Comparison of ENCODE assay signal across 1 cellular context in the genomic region with DNA sequence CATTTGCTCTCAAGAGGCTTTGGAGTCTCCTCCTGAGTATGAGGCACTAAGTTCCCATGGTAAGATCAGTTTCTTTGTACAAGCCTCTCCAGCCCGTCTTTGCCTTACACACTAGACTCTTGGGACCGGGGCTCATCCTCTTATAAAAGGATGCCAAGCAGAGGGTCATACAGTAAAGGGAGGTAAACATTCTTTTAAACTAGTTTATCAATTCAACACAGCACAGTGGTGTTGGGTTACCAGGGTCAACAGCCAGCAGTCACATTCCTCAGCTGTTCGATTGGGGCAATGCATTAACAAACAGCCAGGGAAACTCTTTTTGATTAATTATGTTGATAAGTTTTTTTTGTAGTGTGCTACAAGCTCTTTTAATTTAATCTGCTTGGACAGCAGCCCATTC.
TF ChIP-seq lines count a peak whose summit lies in the region.

No MANE protein-coding gene starts in this region.

TF ChIP-seq in HepG2, 621 proteins besides CTCF, POLR2A, EP300 and RAD21 (continued from another document and continues in another):
- TF ChIP-seq SOX6 (IDR thresholded peaks at IDR 0.05) (no peak), SOX6 (CRISPR knock-in tag; IDR thresholded peaks at IDR 0.05) (0 out of 2 replicates have a peak, but pooled peaks have one; percentile 27), SOX13 (IDR thresholded peaks at IDR 0.05) (no peak), SOX13 (CRISPR knock-in tag; conservative IDR thresholded peaks at IDR 0.05 in 1 of 2, IDR thresholded peaks at IDR 0.05 in 1 of 2) (peak in 1 of 2 experiments; percentile 34; a peak in 1 of 4 replicates), ZNF546 (CRISPR knock-in tag; conservative IDR thresholded peaks at IDR 0.05) (no peak), SRY (CRISPR knock-in tag; IDR thresholded peaks at IDR 0.05) (no peak), ZNF782 (CRISPR knock-in tag; IDR thresholded peaks at IDR 0.05; ENCODE audit: borderline replicate concordance) (no peak), RXRA (CRISPR knock-in tag; IDR thresholded peaks at IDR 0.05) (no peak), NR2C2 (CRISPR knock-in tag; IDR thresholded peaks at IDR 0.05; ENCODE audit: borderline replicate concordance) (no peak), ZNF138 (CRISPR knock-in tag; IDR thresholded peaks at IDR 0.05; ENCODE audit: low read depth) (no peak), ZNF747 (CRISPR knock-in tag; IDR thresholded peaks at IDR 0.05; ENCODE audit: borderline replicate concordance) (no peak), ATAD3A (CRISPR knock-in tag; IDR thresholded peaks at IDR 0.05) (no peak), MEIS2 (CRISPR knock-in tag; IDR thresholded peaks at IDR 0.05) (no peak), SNAPC2 (CRISPR knock-in tag; IDR thresholded peaks at IDR 0.05) (no peak), NCOA5 (CRISPR knock-in tag; IDR thresholded peaks at IDR 0.05) (no peak), ZNF619 (CRISPR knock-in tag; IDR thresholded peaks at IDR 0.05) (no peak), SNAI1 (CRISPR knock-in tag; IDR thresholded peaks at IDR 0.05; ENCODE audit: borderline replicate concordance) (no peak), ZNF709 (CRISPR knock-in tag; IDR thresholded peaks at IDR 0.05) (no peak), RFXANK (CRISPR knock-in tag; IDR thresholded peaks at IDR 0.05) (no peak), ZNF879 (CRISPR knock-in tag; IDR thresholded peaks at IDR 0.05) (no peak), HHEX (CRISPR knock-in tag; IDR thresholded peaks at IDR 0.05) (peak; percentile 28; the same call in 1 of the 2 replicates), CAMTA2 (CRISPR knock-in tag; IDR thresholded peaks at IDR 0.05; ENCODE audit: borderline replicate concordance) (no peak), NFE2 (CRISPR knock-in tag; IDR thresholded peaks at IDR 0.05) (no peak)
- TF ChIP-seq, protein P1, sequence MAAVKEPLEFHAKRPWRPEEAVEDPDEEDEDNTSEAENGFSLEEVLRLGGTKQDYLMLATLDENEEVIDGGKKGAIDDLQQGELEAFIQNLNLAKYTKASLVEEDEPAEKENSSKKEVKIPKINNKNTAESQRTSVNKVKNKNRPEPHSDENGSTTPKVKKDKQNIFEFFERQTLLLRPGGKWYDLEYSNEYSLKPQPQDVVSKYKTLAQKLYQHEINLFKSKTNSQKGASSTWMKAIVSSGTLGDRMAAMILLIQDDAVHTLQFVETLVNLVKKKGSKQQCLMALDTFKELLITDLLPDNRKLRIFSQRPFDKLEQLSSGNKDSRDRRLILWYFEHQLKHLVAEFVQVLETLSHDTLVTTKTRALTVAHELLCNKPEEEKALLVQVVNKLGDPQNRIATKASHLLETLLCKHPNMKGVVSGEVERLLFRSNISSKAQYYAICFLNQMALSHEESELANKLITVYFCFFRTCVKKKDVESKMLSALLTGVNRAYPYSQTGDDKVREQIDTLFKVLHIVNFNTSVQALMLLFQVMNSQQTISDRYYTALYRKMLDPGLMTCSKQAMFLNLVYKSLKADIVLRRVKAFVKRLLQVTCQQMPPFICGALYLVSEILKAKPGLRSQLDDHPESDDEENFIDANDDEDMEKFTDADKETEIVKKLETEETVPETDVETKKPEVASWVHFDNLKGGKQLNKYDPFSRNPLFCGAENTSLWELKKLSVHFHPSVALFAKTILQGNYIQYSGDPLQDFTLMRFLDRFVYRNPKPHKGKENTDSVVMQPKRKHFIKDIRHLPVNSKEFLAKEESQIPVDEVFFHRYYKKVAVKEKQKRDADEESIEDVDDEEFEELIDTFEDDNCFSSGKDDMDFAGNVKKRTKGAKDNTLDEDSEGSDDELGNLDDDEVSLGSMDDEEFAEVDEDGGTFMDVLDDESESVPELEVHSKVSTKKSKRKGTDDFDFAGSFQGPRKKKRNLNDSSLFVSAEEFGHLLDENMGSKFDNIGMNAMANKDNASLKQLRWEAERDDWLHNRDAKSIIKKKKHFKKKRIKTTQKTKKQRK (IDR thresholded peaks at IDR 0.05; ENCODE audit: low read length): no peak
- TF ChIP-seq, protein P2, sequence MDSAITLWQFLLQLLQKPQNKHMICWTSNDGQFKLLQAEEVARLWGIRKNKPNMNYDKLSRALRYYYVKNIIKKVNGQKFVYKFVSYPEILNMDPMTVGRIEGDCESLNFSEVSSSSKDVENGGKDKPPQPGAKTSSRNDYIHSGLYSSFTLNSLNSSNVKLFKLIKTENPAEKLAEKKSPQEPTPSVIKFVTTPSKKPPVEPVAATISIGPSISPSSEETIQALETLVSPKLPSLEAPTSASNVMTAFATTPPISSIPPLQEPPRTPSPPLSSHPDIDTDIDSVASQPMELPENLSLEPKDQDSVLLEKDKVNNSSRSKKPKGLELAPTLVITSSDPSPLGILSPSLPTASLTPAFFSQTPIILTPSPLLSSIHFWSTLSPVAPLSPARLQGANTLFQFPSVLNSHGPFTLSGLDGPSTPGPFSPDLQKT (CRISPR knock-in tag; IDR thresholded peaks at IDR 0.05; ENCODE audit: borderline replicate concordance): no peak
- TF ChIP-seq, protein P3, sequence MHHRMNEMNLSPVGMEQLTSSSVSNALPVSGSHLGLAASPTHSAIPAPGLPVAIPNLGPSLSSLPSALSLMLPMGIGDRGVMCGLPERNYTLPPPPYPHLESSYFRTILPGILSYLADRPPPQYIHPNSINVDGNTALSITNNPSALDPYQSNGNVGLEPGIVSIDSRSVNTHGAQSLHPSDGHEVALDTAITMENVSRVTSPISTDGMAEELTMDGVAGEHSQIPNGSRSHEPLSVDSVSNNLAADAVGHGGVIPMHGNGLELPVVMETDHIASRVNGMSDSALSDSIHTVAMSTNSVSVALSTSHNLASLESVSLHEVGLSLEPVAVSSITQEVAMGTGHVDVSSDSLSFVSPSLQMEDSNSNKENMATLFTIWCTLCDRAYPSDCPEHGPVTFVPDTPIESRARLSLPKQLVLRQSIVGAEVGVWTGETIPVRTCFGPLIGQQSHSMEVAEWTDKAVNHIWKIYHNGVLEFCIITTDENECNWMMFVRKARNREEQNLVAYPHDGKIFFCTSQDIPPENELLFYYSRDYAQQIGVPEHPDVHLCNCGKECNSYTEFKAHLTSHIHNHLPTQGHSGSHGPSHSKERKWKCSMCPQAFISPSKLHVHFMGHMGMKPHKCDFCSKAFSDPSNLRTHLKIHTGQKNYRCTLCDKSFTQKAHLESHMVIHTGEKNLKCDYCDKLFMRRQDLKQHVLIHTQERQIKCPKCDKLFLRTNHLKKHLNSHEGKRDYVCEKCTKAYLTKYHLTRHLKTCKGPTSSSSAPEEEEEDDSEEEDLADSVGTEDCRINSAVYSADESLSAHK (CRISPR knock-in tag; IDR thresholded peaks at IDR 0.05; ENCODE audit: borderline replicate concordance): no peak
- TF ChIP-seq, protein P4, sequence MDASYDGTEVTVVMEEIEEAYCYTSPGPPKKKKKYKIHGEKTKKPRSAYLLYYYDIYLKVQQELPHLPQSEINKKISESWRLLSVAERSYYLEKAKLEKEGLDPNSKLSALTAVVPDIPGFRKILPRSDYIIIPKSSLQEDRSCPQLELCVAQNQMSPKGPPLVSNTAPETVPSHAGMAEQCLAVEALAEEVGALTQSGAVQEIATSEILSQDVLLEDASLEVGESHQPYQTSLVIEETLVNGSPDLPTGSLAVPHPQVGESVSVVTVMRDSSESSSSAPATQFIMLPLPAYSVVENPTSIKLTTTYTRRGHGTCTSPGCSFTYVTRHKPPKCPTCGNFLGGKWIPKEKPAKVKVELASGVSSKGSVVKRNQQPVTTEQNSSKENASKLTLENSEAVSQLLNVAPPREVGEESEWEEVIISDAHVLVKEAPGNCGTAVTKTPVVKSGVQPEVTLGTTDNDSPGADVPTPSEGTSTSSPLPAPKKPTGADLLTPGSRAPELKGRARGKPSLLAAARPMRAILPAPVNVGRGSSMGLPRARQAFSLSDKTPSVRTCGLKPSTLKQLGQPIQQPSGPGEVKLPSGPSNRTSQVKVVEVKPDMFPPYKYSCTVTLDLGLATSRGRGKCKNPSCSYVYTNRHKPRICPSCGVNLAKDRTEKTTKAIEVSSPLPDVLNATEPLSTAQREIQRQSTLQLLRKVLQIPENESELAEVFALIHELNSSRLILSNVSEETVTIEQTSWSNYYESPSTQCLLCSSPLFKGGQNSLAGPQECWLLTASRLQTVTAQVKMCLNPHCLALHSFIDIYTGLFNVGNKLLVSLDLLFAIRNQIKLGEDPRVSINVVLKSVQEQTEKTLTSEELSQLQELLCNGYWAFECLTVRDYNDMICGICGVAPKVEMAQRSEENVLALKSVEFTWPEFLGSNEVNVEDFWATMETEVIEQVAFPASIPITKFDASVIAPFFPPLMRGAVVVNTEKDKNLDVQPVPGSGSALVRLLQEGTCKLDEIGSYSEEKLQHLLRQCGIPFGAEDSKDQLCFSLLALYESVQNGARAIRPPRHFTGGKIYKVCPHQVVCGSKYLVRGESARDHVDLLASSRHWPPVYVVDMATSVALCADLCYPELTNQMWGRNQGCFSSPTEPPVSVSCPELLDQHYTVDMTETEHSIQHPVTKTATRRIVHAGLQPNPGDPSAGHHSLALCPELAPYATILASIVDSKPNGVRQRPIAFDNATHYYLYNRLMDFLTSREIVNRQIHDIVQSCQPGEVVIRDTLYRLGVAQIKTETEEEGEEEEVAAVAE (CRISPR knock-in tag; IDR thresholded peaks at IDR 0.05; ENCODE audit: borderline replicate concordance): no peak
- TF ChIP-seq, protein P5, sequence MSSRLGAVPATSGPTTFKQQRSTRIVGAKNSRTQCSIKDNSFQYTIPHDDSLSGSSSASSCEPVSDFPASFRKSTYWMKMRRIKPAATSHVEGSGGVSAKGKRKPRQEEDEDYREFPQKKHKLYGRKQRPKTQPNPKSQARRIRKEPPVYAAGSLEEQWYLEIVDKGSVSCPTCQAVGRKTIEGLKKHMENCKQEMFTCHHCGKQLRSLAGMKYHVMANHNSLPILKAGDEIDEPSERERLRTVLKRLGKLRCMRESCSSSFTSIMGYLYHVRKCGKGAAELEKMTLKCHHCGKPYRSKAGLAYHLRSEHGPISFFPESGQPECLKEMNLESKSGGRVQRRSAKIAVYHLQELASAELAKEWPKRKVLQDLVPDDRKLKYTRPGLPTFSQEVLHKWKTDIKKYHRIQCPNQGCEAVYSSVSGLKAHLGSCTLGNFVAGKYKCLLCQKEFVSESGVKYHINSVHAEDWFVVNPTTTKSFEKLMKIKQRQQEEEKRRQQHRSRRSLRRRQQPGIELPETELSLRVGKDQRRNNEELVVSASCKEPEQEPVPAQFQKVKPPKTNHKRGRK (CRISPR knock-in tag; IDR thresholded peaks at IDR 0.05): no peak
- TF ChIP-seq, protein P6, sequence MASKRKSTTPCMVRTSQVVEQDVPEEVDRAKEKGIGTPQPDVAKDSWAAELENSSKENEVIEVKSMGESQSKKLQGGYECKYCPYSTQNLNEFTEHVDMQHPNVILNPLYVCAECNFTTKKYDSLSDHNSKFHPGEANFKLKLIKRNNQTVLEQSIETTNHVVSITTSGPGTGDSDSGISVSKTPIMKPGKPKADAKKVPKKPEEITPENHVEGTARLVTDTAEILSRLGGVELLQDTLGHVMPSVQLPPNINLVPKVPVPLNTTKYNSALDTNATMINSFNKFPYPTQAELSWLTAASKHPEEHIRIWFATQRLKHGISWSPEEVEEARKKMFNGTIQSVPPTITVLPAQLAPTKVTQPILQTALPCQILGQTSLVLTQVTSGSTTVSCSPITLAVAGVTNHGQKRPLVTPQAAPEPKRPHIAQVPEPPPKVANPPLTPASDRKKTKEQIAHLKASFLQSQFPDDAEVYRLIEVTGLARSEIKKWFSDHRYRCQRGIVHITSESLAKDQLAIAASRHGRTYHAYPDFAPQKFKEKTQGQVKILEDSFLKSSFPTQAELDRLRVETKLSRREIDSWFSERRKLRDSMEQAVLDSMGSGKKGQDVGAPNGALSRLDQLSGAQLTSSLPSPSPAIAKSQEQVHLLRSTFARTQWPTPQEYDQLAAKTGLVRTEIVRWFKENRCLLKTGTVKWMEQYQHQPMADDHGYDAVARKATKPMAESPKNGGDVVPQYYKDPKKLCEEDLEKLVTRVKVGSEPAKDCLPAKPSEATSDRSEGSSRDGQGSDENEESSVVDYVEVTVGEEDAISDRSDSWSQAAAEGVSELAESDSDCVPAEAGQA (IDR thresholded peaks at IDR 0.05; ENCODE audit: low read depth): no peak
- TF ChIP-seq, protein P6 (CRISPR knock-in tag; IDR thresholded peaks at IDR 0.05; ENCODE audit: borderline replicate concordance): no peak
- TF ChIP-seq, protein P7, sequence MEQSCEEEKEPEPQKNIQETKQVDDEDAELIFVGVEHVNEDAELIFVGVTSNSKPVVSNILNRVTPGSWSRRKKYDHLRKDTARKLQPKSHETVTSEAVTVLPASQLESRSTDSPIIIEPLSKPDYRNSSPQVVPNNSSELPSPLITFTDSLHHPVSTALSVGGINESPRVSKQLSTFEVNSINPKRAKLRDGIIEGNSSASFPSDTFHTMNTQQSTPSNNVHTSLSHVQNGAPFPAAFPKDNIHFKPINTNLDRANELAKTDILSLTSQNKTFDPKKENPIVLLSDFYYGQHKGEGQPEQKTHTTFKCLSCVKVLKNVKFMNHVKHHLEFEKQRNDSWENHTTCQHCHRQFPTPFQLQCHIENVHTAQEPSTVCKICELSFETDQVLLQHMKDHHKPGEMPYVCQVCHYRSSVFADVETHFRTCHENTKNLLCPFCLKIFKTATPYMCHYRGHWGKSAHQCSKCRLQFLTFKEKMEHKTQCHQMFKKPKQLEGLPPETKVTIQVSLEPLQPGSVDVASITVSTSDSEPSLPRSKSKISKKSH (CRISPR knock-in tag; IDR thresholded peaks at IDR 0.05; ENCODE audit: borderline replicate concordance): no peak
- TF ChIP-seq, protein P8, sequence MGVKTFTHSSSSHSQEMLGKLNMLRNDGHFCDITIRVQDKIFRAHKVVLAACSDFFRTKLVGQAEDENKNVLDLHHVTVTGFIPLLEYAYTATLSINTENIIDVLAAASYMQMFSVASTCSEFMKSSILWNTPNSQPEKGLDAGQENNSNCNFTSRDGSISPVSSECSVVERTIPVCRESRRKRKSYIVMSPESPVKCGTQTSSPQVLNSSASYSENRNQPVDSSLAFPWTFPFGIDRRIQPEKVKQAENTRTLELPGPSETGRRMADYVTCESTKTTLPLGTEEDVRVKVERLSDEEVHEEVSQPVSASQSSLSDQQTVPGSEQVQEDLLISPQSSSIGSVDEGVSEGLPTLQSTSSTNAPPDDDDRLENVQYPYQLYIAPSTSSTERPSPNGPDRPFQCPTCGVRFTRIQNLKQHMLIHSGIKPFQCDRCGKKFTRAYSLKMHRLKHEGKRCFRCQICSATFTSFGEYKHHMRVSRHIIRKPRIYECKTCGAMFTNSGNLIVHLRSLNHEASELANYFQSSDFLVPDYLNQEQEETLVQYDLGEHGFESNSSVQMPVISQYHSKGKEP (CRISPR knock-in tag; IDR thresholded peaks at IDR 0.05): no peak
- TF ChIP-seq, protein P9, sequence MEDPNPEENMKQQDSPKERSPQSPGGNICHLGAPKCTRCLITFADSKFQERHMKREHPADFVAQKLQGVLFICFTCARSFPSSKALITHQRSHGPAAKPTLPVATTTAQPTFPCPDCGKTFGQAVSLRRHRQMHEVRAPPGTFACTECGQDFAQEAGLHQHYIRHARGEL (CRISPR knock-in tag; IDR thresholded peaks at IDR 0.05): no peak
